ENCODE assay signal across 7 cellular contexts in genomic region chr7:158829342-158830210, GRCh38. TPM values are rescaled to one million over a fixed set of nuclear protein-coding genes. Genes with fewer than 3 reads are reported as not detected.
DNase-seq lines count a peak whose midpoint lies in the region; ATAC-seq and TF ChIP-seq lines count a peak whose summit lies in the region.

TSS of gene ESYT2 (minus strand) at chr7:158829509. CDS start at chr7:158829418, 91 bp downstream.

- H3K27me3 Mint-ChIP-seq in T-helper 17 cell = no peaks in the 10 kb centered on the region

- no peaks in the 10 kb centered on the region for H3K9me3 ChIP-seq in T-helper 17 cell (ENCODE audit: control insufficient read depth, low read length, poor library complexity, severe bottlenecking)
- no peaks in the 10 kb centered on the region for H3K9me3 ChIP-seq in right atrium auricular region

- peak; percentile 73 for ATAC-seq in HG02884 (IDR thresholded peaks at IDR 0.05; ENCODE audit: unreplicated experiment)
- ATAC-seq in T-helper 17 cell = peak; percentile 84

- H3K27ac Mint-ChIP-seq in T-helper 17 cell = peak within 1 kb of the TSS; percentile 97

- peak; percentile 77 for DNase-seq in NCI-H1694 treated with DMSO at 0.1 percent for 48 hours (lab: John Stamatoyannopoulos, UW)
- DNase-seq in T-helper 17 cell = peak; percentile 96 to 100 (median 99)
- DNase-seq in right atrium auricular region (ENCODE audit: low spot score) = peak; percentile 98
- DNase-seq in renal cortical epithelial cell (ENCODE audit: low read depth) = peak; percentile 73

- H3K4me1 ChIP-seq in right atrium auricular region = peaks cover 0 to 17% of the 10 kb centered on the region in 2 donors

- peak within 1 kb of the TSS; percentile 77 to 97 for H3K4me3 ChIP-seq in right atrium auricular region

- peak in 1 of 2 donors; percentile 22 for TF ChIP-seq CTCF in right atrium auricular region (IDR thresholded peaks at IDR 0.05)

- H3K4me3 Mint-ChIP-seq in T-helper 17 cell = peak within 1 kb of the TSS; percentile 95

- H3K36me3 ChIP-seq in right atrium auricular region = no peaks in the 10 kb centered on the region

- TF ChIP-seq POLR2A in GM15510 (IDR thresholded peaks at IDR 0.05; ENCODE audit: borderline replicate concordance, extremely low read depth, insufficient read length) = peak; percentile 97

- H3K4me1 Mint-ChIP-seq in T-helper 17 cell = peaks cover 22% of the 10 kb centered on the region

- H3K27me3 ChIP-seq in right atrium auricular region = no peaks in the 10 kb centered on the region

- H3K27ac ChIP-seq in angular gyrus (ENCODE audit: low read depth, low read length) = peak within 1 kb of the TSS; percentile 92
- H3K27ac ChIP-seq in right atrium auricular region = peak within 1 kb of the TSS; percentile 99

- peaks cover 7% of the 10 kb centered on the region for H3K36me3 Mint-ChIP-seq in T-helper 17 cell (ENCODE audit: low read depth)

RNA-seq across cellular contexts. Expression of gene ESYT2, which starts in this region (rescaled TPM):
- total RNA-seq in T-helper 17 cell (100 to 1,000 TPM; 104 to 113 TPM), right atrium auricular region (10 to 100 TPM; 60.0 to 75.9 TPM), renal cortical epithelial cell (134 and 226 TPM in 2 replicates)

Comparison
In these comparisons a context has a peak if more than half of its experiments do, and no peak if none do; other contexts are left out.
1. Peak in every context shown above with its lines: DNase-seq, ATAC-seq, H3K4me3 ChIP-seq and H3K27ac ChIP-seq.